In the genomic region with DNA sequence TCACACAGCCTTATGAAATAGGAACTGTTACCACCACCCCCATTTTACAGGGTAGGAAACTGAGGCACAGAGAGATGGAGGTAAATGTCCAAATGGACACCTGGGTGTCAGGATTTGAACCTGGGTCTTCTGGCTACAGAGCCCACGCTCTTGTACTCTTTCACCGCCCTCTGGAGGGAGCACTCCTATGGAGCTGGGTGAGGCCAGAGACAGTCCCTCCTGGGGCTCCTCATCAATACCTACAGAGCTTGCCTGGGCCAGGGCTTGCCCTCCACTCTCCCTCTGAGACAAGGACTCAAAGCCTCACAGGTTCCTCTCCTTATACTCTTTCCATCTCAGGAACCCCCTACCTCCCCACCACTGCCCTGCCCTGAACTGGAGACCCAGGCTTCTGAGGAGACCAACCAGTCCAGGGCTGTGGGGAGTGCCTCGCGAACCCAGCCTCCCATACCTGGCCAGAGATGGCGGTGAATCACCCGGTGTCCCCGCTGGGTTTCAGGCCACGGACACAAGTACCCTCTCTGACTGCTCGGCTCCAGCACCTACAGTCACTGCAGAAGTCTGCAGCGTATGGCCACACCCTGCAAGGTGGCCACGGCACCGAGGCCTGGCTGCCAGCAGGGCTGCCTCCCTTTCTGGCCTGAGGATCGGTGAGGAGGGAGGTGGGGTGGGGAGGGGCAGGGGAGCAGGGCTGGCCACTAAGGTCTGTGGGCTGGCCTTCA, we compare ENCODE assay signal across 1 cellular context.
TF ChIP-seq lines count a peak whose summit lies in the region.

No MANE protein-coding gene starts in this region.

TF ChIP-seq in HCT116, 20 proteins besides CTCF, POLR2A, EP300 and RAD21 (continued from another document):
- no peak for TF ChIP-seq EGR1 (IDR thresholded peaks at IDR 0.05; ENCODE audit: low read depth)
- TF ChIP-seq ELF1 (IDR thresholded peaks at IDR 0.05; ENCODE audit: borderline replicate concordance, low read depth), result no peak
- no peak for TF ChIP-seq ZNF274 (IDR thresholded peaks at IDR 0.05; ENCODE audit: low read depth, low read length)
